16 cellular contexts compared by ENCODE assay signal in the genomic region with DNA sequence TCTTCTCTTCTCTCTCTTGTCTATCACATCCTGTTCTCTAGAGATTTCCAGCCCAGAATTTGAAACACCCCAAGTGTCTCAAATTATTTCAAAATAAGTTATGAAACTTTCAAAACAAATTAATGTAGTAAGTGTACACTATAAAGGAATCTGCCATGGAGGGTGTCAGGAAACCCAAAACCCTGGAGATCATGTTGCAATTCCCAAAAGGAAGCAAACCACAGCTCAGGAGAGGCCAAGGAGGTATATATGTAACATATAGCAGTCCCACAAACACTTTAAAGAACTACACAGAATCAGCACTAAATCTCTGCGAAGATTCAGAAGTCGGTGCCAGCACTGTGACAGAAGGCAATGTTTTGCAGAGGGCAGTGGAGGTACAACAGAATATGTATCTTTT. TPM values are rescaled to one million over a fixed set of nuclear protein-coding genes. Genes with fewer than 3 reads are reported as not detected.
DNase-seq lines count a peak whose midpoint lies in the region; ATAC-seq and TF ChIP-seq lines count a peak whose summit lies in the region.
"Had no signal": no experiment of that assay in that cellular context is flagged by ENCODE, and none has a peak within 500 bp of the region (broad histone marks: within the 10 kb centered on the region; RNA-seq: fewer than 3 reads in every experiment).

No MANE protein-coding gene starts in this region.

- CTCF ChIA-PET in A673 (lab: Charles Lee) (no interaction called here), WTC11 (lab: Charles Lee) (no interaction called here)

- H3K9me3 ChIP-seq in A673 (ENCODE audit: low read depth, low read length, poor library complexity, severe bottlenecking) = no peaks in the 10 kb centered on the region
- no peaks in the 10 kb centered on the region for H3K9me3 ChIP-seq in mesenchymal stem cell (ENCODE audit: control insufficient read depth, low read length)
- H3K9me3 ChIP-seq in left ventricle myocardium inferior (replicated peaks) = no peaks in the 10 kb centered on the region
- H3K9me3 ChIP-seq: lower lobe of right lung, vagina had no signal

- peaks cover 60% of the 10 kb centered on the region for H3K4me1 ChIP-seq in A673 (ENCODE audit: insufficient read depth, low read length, poor library complexity, severe bottlenecking)
- peaks cover 22% of the 10 kb centered on the region for H3K4me1 ChIP-seq in mesenchymal stem cell (ENCODE audit: control insufficient read depth, insufficient read depth, low read depth, low read length)
- peaks cover 34% of the 10 kb centered on the region for H3K4me1 ChIP-seq in left ventricle myocardium inferior
- H3K4me1 ChIP-seq: lower lobe of right lung had no signal

- H3K18ac ChIP-seq in mesenchymal stem cell (ENCODE audit: low read depth in 1 of 2, low read length in 2 of 2) = no peak overlapping the region

- H3K79me1 ChIP-seq in mesenchymal stem cell (replicated peaks; ENCODE audit: low read length, poor library complexity, severe bottlenecking) = no peaks in the 10 kb centered on the region

- peak overlapping the region; percentile 53 for H3K27ac Mint-ChIP-seq in WTC11

- H3K9me3 Mint-ChIP-seq in WTC11 = no peaks in the 10 kb centered on the region

- H2BK15ac ChIP-seq in mesenchymal stem cell (ENCODE audit: low read depth, poor library complexity, severe bottlenecking) = no peak overlapping the region

- no peak overlapping the region for H2BK12ac ChIP-seq in mesenchymal stem cell (ENCODE audit: low read length in 2 of 2)

- H2BK120ac ChIP-seq in mesenchymal stem cell (ENCODE audit: low read depth, low read length) = no peak overlapping the region

- no peak for DNase-seq in A673 (ENCODE audit: low spot score)
- DNase-seq in HCEC 1CT = peak; percentile 54
- DNase-seq in WTC11 (ENCODE audit: low spot score) = no peak
- DNase-seq in mesenchymal stem cell = no peak
- no peak for DNase-seq in left ventricle myocardium inferior
- DNase-seq: activated CD4-positive, CD25-positive, alpha-beta regulatory T cell; activated effector memory CD4-positive, alpha-beta T cell treated with Interleukin-2 at 50 U/mL for 16 hours; amniotic stem cell; GF-D8; lower lobe of right lung; NCI-H1048; NCI-H774 had no signal

- ATAC-seq in WTC11 (no peak), GM19397 (IDR thresholded peaks at IDR 0.05; ENCODE audit: unreplicated experiment) (no peak), HG03039 (IDR thresholded peaks at IDR 0.05; ENCODE audit: unreplicated experiment) (no peak), GM19324 (IDR thresholded peaks at IDR 0.05; ENCODE audit: low FRiP score, unreplicated experiment) (no peak)
- ATAC-seq: lower lobe of right lung had no signal

- H3K23ac ChIP-seq in mesenchymal stem cell (ENCODE audit: low read length in 2 of 2) = no peak overlapping the region

- no peak overlapping the region for H4K91ac ChIP-seq in mesenchymal stem cell (ENCODE audit: low read length)

- H2AFZ ChIP-seq in mesenchymal stem cell (ENCODE audit: low read depth, low read length) = no peak overlapping the region

- peaks cover 56% of the 10 kb centered on the region for H3K4me1 Mint-ChIP-seq in WTC11

- BruUV-seq in A673 (replicated peaks; lab: Mats Ljungman, UMichigan) = no TSS peak

- 77% methylated on average over 2 of the region's 2 CpGs for WGBS in mesenchymal stem cell

- peak overlapping the region; percentile 15 for H3K4me2 ChIP-seq in mesenchymal stem cell (ENCODE audit: low read length, poor library complexity, severe bottlenecking)

- no peaks in the 10 kb centered on the region for H3K27me3 Mint-ChIP-seq in WTC11 (ENCODE audit: low read depth)

- intact Hi-C loops in A673 (cut with micrococcal nuclease; ENCODE audit: unreplicated experiment) = no loop called here
- intact Hi-C loops in left ventricle myocardium inferior (cut with micrococcal nuclease) = no loop called here

- H3K27ac ChIP-seq in A673 (ENCODE audit: low read depth, low read length, poor library complexity, severe bottlenecking) (peak overlapping the region; percentile 12), mesenchymal stem cell (ENCODE audit: low read length, poor library complexity, severe bottlenecking) (peak overlapping the region; percentile 85), left ventricle myocardium inferior (replicated peaks) (no peak overlapping the region)
- H3K27ac ChIP-seq: lower lobe of right lung, vagina had no signal

- H2BK5ac ChIP-seq in mesenchymal stem cell (ENCODE audit: low read depth, low read length, poor library complexity, severe bottlenecking) = peak overlapping the region; percentile 57

- no peak overlapping the region for H3K4me3 ChIP-seq in A673 (ENCODE audit: low read depth, low read length, poor library complexity, severe bottlenecking)
- H3K4me3 ChIP-seq in mesenchymal stem cell (ENCODE audit: insufficient read depth in 1 of 2, low read depth in 1 of 2, low read length in 2 of 2) = no peak overlapping the region
- no peak overlapping the region for H3K4me3 ChIP-seq in left ventricle myocardium inferior
- H3K4me3 ChIP-seq: lower lobe of right lung, vagina had no signal

- no peak overlapping the region for H4K8ac ChIP-seq in mesenchymal stem cell (ENCODE audit: low read length)

- H3K36me3 Mint-ChIP-seq in WTC11 = no peaks in the 10 kb centered on the region

- H2AK5ac ChIP-seq in mesenchymal stem cell (ENCODE audit: low read length, severe bottlenecking) = peak overlapping the region; percentile 69

- peak overlapping the region; percentile 48 for H3K9ac ChIP-seq in mesenchymal stem cell (ENCODE audit: low read length)

- H3K27me3 ChIP-seq in A673 (replicated peaks; ENCODE audit: insufficient read depth, low read depth, low read length, poor library complexity) (no peaks in the 10 kb centered on the region), mesenchymal stem cell (ENCODE audit: control insufficient read depth in 1 of 2, insufficient read depth in 1 of 2, low read length in 2 of 2) (no peaks in the 10 kb centered on the region), left ventricle myocardium inferior (ENCODE audit: low read depth) (no peaks in the 10 kb centered on the region)
- H3K27me3 ChIP-seq: vagina had no signal

- peak overlapping the region in 1 of 2 experiments; percentile 59 for H3K14ac ChIP-seq in mesenchymal stem cell (ENCODE audit: low read length in 2 of 2)

- POLR2A ChIA-PET in A673 (lab: Charles Lee; ENCODE audit: low non-redundant PET) (interaction anchor here (0.7 kb wide), 1 partner anchor 40 kb away, joined by 3 read pairs; no protein-coding TSS in a partner anchor), WTC11 (lab: Charles Lee) (no interaction called here)

- no peaks in the 10 kb centered on the region for H3K36me3 ChIP-seq in A673 (ENCODE audit: insufficient read depth, low read length, poor library complexity, severe bottlenecking)
- H3K36me3 ChIP-seq in mesenchymal stem cell (ENCODE audit: control insufficient read depth in 1 of 2, insufficient read depth in 2 of 2, low read depth in 1 of 2, low read length in 2 of 2) = peaks cover 0 to 6% of the 10 kb centered on the region in 2 experiments
- H3K36me3 ChIP-seq in left ventricle myocardium inferior = no peaks in the 10 kb centered on the region
- H3K36me3 ChIP-seq: lower lobe of right lung, vagina had no signal

- TF ChIP-seq CTCF in A673 (conservative IDR thresholded peaks at IDR 0.05; ENCODE audit: low read depth, low read length) = no peak
- TF ChIP-seq CTCF in WTC11 (IDR thresholded peaks at IDR 0.05) = no peak
- TF ChIP-seq CTCF in left ventricle myocardium inferior (IDR thresholded peaks at IDR 0.05; ENCODE audit: borderline replicate concordance) = no peak

- H3K4ac ChIP-seq in mesenchymal stem cell (ENCODE audit: low read depth in 1 of 2, low read length in 2 of 2) = no peak overlapping the region

- H3K4me3 Mint-ChIP-seq in WTC11 = no peak overlapping the region

TF ChIP-seq in WTC11, 78 proteins besides CTCF, POLR2A, EP300 and RAD21 (continues in another document):
- TF ChIP-seq RORB (CRISPR knock-in tag; IDR thresholded peaks at IDR 0.05) = no peak
- TF ChIP-seq, protein P1, sequence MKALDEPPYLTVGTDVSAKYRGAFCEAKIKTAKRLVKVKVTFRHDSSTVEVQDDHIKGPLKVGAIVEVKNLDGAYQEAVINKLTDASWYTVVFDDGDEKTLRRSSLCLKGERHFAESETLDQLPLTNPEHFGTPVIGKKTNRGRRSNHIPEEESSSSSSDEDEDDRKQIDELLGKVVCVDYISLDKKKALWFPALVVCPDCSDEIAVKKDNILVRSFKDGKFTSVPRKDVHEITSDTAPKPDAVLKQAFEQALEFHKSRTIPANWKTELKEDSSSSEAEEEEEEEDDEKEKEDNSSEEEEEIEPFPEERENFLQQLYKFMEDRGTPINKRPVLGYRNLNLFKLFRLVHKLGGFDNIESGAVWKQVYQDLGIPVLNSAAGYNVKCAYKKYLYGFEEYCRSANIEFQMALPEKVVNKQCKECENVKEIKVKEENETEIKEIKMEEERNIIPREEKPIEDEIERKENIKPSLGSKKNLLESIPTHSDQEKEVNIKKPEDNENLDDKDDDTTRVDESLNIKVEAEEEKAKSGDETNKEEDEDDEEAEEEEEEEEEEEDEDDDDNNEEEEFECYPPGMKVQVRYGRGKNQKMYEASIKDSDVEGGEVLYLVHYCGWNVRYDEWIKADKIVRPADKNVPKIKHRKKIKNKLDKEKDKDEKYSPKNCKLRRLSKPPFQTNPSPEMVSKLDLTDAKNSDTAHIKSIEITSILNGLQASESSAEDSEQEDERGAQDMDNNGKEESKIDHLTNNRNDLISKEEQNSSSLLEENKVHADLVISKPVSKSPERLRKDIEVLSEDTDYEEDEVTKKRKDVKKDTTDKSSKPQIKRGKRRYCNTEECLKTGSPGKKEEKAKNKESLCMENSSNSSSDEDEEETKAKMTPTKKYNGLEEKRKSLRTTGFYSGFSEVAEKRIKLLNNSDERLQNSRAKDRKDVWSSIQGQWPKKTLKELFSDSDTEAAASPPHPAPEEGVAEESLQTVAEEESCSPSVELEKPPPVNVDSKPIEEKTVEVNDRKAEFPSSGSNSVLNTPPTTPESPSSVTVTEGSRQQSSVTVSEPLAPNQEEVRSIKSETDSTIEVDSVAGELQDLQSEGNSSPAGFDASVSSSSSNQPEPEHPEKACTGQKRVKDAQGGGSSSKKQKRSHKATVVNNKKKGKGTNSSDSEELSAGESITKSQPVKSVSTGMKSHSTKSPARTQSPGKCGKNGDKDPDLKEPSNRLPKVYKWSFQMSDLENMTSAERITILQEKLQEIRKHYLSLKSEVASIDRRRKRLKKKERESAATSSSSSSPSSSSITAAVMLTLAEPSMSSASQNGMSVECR (CRISPR knock-in tag; IDR thresholded peaks at IDR 0.05; ENCODE audit: borderline replicate concordance) = no peak
- TF ChIP-seq CREM (CRISPR knock-in tag; IDR thresholded peaks at IDR 0.05) = no peak

RNA-seq across cellular contexts. Expression of a gene that starts 26.6 kb away (rescaled TPM):
- total RNA-seq in A673 (2021) = 103 and 114 TPM in 2 replicates
- 83.3 to 88.4 TPM (median 86.4 TPM) in 3 replicates for total RNA-seq in WTC11 (2021)
- 18.6 TPM for polyA plus RNA-seq in mesenchymal stem cell (2013, experiment 1 of 2)
- polyA plus RNA-seq in mesenchymal stem cell (2013, experiment 2 of 2) = 18.0 TPM
- total RNA-seq in left ventricle myocardium inferior = 32.5 TPM
